ENCODE assay signal across 12 cellular contexts in the genomic region with DNA sequence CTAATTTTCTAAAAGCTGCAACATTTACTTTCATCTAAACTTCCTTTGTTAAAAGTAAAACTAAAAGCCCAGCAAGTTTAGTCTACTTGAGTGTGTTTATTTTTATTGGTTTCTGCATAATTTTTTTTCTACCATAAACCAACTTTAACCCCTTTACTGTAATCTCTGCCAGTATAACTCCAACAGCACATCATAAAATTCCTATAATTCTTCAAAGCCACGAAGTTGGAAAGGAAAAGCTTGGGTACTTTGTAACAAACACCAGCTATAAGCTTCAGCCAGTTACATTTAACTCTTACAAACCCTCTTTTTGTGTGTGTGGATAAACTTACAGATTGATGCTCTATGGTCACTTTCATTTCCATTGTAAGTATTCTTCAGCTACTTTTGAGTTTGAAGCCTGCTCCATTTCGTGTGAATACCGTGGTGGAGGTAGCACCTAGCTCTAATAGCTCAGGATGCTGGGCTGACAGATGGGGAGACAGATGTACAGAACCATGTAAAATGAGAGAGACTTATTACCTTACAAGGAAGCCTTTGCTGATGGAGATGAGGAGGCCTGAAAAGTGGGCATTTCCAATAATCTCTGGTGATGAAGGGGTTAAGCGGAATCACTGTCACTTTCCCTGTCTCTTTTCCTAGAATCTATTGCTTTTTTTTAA. TPM values are rescaled to one million over a fixed set of nuclear protein-coding genes. Genes with fewer than 3 reads are reported as not detected.
A peak's percentile ranks its signal among the peaks of the same experiment; 100 is the strongest.
DNase-seq lines count a peak whose midpoint lies in the region; ATAC-seq and TF ChIP-seq lines count a peak whose summit lies in the region.
"Had no signal": no experiment of that assay in that cellular context is flagged by ENCODE, and none has a peak within 500 bp of the region (broad histone marks: within the 10 kb centered on the region; RNA-seq: fewer than 3 reads in every experiment).

No MANE protein-coding gene starts in this region.

- H2BK15ac ChIP-seq in IMR-90 (ENCODE audit: low read depth, low read length) = 0 out of 3 replicates have a peak overlapping the region, but pooled peaks have one; percentile 24

- H3K4me3 Mint-ChIP-seq in naive thymus-derived CD8-positive, alpha-beta T cell = peak overlapping the region in 2 of 10 donors; percentile 16 to 66
- H3K4me3 Mint-ChIP-seq: activated naive CD8-positive, alpha-beta T cell treated with anti-CD3 and anti-CD28 coated beads, Interleukin-2, amount 10 ng/mL, durations not matched to agents 7 days and 5 days had no signal

- H3K14ac ChIP-seq in IMR-90 (replicated peaks; ENCODE audit: low read depth, low read length) = 0 out of 2 replicates have a peak overlapping the region, but pooled peaks have one; percentile 10

- peak overlapping the region; percentile 22 for H2BK5ac ChIP-seq in IMR-90 (ENCODE audit: low read depth, low read length, poor library complexity, severe bottlenecking)

- no peaks in the 10 kb centered on the region for H3K27me3 Mint-ChIP-seq in naive thymus-derived CD8-positive, alpha-beta T cell

- peaks cover 2% of the 10 kb centered on the region for H3K9me1 ChIP-seq in IMR-90 (ENCODE audit: insufficient read depth, low read length)

- CTCF ChIA-PET in IMR-90 (lab: Yijun Ruan, JAX) = no interaction called here

- no peak for TF ChIP-seq RAD21 in IMR-90 (IDR thresholded peaks at IDR 0.05; ENCODE audit: low read length)

- H3K18ac ChIP-seq in IMR-90 (ENCODE audit: low read depth, low read length) = peak overlapping the region; percentile 62

- H2AK9ac ChIP-seq in IMR-90 (replicated peaks; ENCODE audit: low read depth, low read length, poor library complexity) = no peak overlapping the region

- peak; percentile 60 for ATAC-seq in IMR-90 (ENCODE audit: low read depth)
- ATAC-seq in thoracic aorta (ENCODE audit: insufficient number of reproducible peaks, low FRiP score, low read depth) = no peak
- ATAC-seq in HG03025 (IDR thresholded peaks at IDR 0.05; ENCODE audit: low FRiP score, unreplicated experiment) = no peak
- no peak for ATAC-seq in naive thymus-derived CD8-positive, alpha-beta T cell

- H3K27ac ChIP-seq in IMR-90 (ENCODE audit: insufficient read depth, low read length) (peak overlapping the region; percentile 77; the same call in 1 of the 2 replicates), hepatocyte (peak overlapping the region; percentile 20), thoracic aorta (no peak overlapping the region)
- H3K27ac ChIP-seq: psoas muscle, WERI-Rb-1 had no signal

- no TSS peak for BruUV-seq in IMR-90 (replicated peaks; lab: Mats Ljungman, UMichigan)

- H4K8ac ChIP-seq in IMR-90 (ENCODE audit: low read depth in 2 of 2, low read length in 2 of 2) = peak overlapping the region in 1 of 2 experiments; percentile 57; a peak in 2 of 4 replicates

- H2BK20ac ChIP-seq in IMR-90 (ENCODE audit: low read depth, low read length) = peak overlapping the region; percentile 71

- H2BK120ac ChIP-seq in IMR-90 (ENCODE audit: low read depth, low read length) = peak overlapping the region; percentile 45

- peak overlapping the region; percentile 85 for H3K4me2 ChIP-seq in IMR-90 (ENCODE audit: low read depth, low read length)
- peak overlapping the region; percentile 26 for H3K4me2 ChIP-seq in hepatocyte

- H4K91ac ChIP-seq in IMR-90 (ENCODE audit: insufficient read depth, low read depth, low read length) = peak overlapping the region; percentile 41; the same call in 1 of the 2 replicates

- TF ChIP-seq CTCF in IMR-90 (conservative IDR thresholded peaks at IDR 0.05; ENCODE audit: low read depth, low read length) (no peak), hepatocyte (IDR thresholded peaks at IDR 0.05; ENCODE audit: poor library complexity) (no peak), thoracic aorta (IDR thresholded peaks at IDR 0.05) (no peak)

- peak overlapping the region in 2 of 10 donors; percentile 81 to 89 for H3K27ac Mint-ChIP-seq in naive thymus-derived CD8-positive, alpha-beta T cell
- H3K27ac Mint-ChIP-seq: activated naive CD8-positive, alpha-beta T cell treated with anti-CD3 and anti-CD28 coated beads, Interleukin-2, amount 10 ng/mL, durations not matched to agents 7 days and 5 days had no signal

- H3K9me3 ChIP-seq in IMR-90 (ENCODE audit: control insufficient read depth, insufficient read depth, low read length) (no peaks in the 10 kb centered on the region), hepatocyte (ENCODE audit: low read depth) (no peaks in the 10 kb centered on the region), thoracic aorta (no peaks in the 10 kb centered on the region)
- H3K9me3 ChIP-seq: psoas muscle had no signal

- peak overlapping the region; percentile 20; the same call in 1 of the 2 replicates for H3K4ac ChIP-seq in IMR-90 (ENCODE audit: low read depth, low read length)

- peaks cover 25 to 52% of the 10 kb centered on the region in 2 experiments for H3K79me1 ChIP-seq in IMR-90 (ENCODE audit: low read depth in 1 of 2, low read length in 2 of 2)

- in situ Hi-C loops in IMR-90 (cut with MboI; ENCODE audit: low sequenced_read_pairs) = no loop called here

- WGBS in IMR-90 (ENCODE audit: extremely low coverage in 2 of 2, insufficient read length in 1 of 2), 2 experiments = no CpG with 5 or more reads among the region's 4 CpGs
- 58% methylated on average over 4 of the region's 4 CpGs for WGBS in hepatocyte (ENCODE audit: low lambda C conversion rate, missing lambda C conversion rate)

- POLR2A ChIA-PET in IMR-90 (lab: Charles Lee; ENCODE audit: unreplicated experiment) = no interaction called here
- POLR2A ChIA-PET in naive thymus-derived CD8-positive, alpha-beta T cell (lab: Charles Lee) = no interaction called here

- H3K27me3 ChIP-seq in IMR-90 (ENCODE audit: control insufficient read depth, insufficient read depth, low read length) = no peaks in the 10 kb centered on the region
- H3K27me3 ChIP-seq in hepatocyte = peaks cover 30% of the 10 kb centered on the region
- no peaks in the 10 kb centered on the region for H3K27me3 ChIP-seq in thoracic aorta (replicated peaks; ENCODE audit: insufficient read depth)

- dilution Hi-C loops in IMR-90 (cut with HindIII; ENCODE audit: low sequenced_read_pairs, unreplicated experiment) = no loop called here

- H3K79me2 ChIP-seq in hepatocyte = peaks cover 9% of the 10 kb centered on the region

- peak overlapping the region; percentile 55; the same call in 1 of the 2 replicates for H3K23ac ChIP-seq in IMR-90 (ENCODE audit: low read depth, low read length)

- H2AK5ac ChIP-seq in IMR-90 (ENCODE audit: low read depth, low read length) = no peak overlapping the region; the same call in 1 of the 2 replicates

- H3K4me1 ChIP-seq in IMR-90 (ENCODE audit: control insufficient read depth, insufficient read depth, low read length) = peaks cover 21% of the 10 kb centered on the region
- peaks cover 10% of the 10 kb centered on the region for H3K4me1 ChIP-seq in hepatocyte (ENCODE audit: insufficient read depth)
- H3K4me1 ChIP-seq in thoracic aorta (ENCODE audit: control insufficient read depth in 1 of 2, low read depth in 2 of 2) = peaks cover 35 to 78% of the 10 kb centered on the region in 2 donors

- H3K4me3 ChIP-seq in IMR-90 (ENCODE audit: insufficient read depth, low read depth, low read length) (no peak overlapping the region), hepatocyte (no peak overlapping the region), thoracic aorta (peak overlapping the region; percentile 37)
- H3K4me3 ChIP-seq: psoas muscle had no signal

- no peaks in the 10 kb centered on the region for H3K9me3 Mint-ChIP-seq in naive thymus-derived CD8-positive, alpha-beta T cell
- H3K9me3 Mint-ChIP-seq: activated naive CD8-positive, alpha-beta T cell treated with anti-CD3 and anti-CD28 coated beads, Interleukin-2, amount 10 ng/mL, durations not matched to agents 7 days and 5 days had no signal

- no peak overlapping the region for H2AFZ ChIP-seq in IMR-90 (replicated peaks; ENCODE audit: low read length, poor library complexity)
- no peak overlapping the region for H2AFZ ChIP-seq in hepatocyte

- H3K9me2 ChIP-seq in hepatocyte (replicated peaks; ENCODE audit: insufficient read depth) = no peaks in the 10 kb centered on the region

- peaks cover 0 to 52% (median 2%) of the 10 kb centered on the region in 4 donors for H3K4me1 Mint-ChIP-seq in naive thymus-derived CD8-positive, alpha-beta T cell
- H3K4me1 Mint-ChIP-seq: activated naive CD8-positive, alpha-beta T cell treated with anti-CD3 and anti-CD28 coated beads, Interleukin-2, amount 10 ng/mL, durations not matched to agents 7 days and 5 days had no signal

- H3K36me3 Mint-ChIP-seq in naive thymus-derived CD8-positive, alpha-beta T cell = no peaks in the 10 kb centered on the region
- H3K36me3 Mint-ChIP-seq: activated naive CD8-positive, alpha-beta T cell treated with anti-CD3 and anti-CD28 coated beads, Interleukin-2, amount 10 ng/mL, durations not matched to agents 7 days and 5 days had no signal

- peak overlapping the region; percentile 3 for H4K5ac ChIP-seq in IMR-90 (ENCODE audit: low read depth, low read length)

- H3K9ac ChIP-seq in IMR-90 (ENCODE audit: low read depth, low read length) = peak overlapping the region; percentile 36; the same call in 1 of the 2 replicates

- intact Hi-C loops in IMR-90 (cut with micrococcal nuclease) = no loop called here

- no peak for TF ChIP-seq POLR2A in IMR-90 (IDR thresholded peaks at IDR 0.05; ENCODE audit: low read depth, low read length)

- H4K20me1 ChIP-seq in IMR-90 (ENCODE audit: insufficient read depth, low read length) (peaks cover 25% of the 10 kb centered on the region; the same call in 1 of the 2 replicates), hepatocyte (ENCODE audit: insufficient read depth, poor library complexity, severe bottlenecking) (no peaks in the 10 kb centered on the region)

- peak; percentile 74 for DNase-seq in IMR-90
- DNase-seq in amniotic stem cell (lab: John Stamatoyannopoulos, UW) = peak; percentile 8
- DNase-seq in hepatocyte (ENCODE audit: low spot score) = no peak
- DNase-seq in thoracic aorta (ENCODE audit: low spot score) = no peak
- no peak for DNase-seq in NCI-H748 (lab: John Stamatoyannopoulos, UW; ENCODE audit: unreplicated experiment)
- DNase-seq in naive thymus-derived CD8-positive, alpha-beta T cell = no peak
- DNase-seq: activated CD8-positive, alpha-beta memory T cell treated with anti-CD3 and anti-CD28 coated beads, Interleukin-2, amount 50 U/mL, for 4 hours; activated naive CD8-positive, alpha-beta T cell treated with anti-CD3 and anti-CD28 coated beads, Interleukin-2, amount 10 ng/mL, durations not matched to agents 7 days and 5 days; NCI-H1417; psoas muscle; WERI-Rb-1 had no signal

- peaks cover 9% of the 10 kb centered on the region; the same call in 1 of the 2 replicates for H3K36me3 ChIP-seq in IMR-90 (ENCODE audit: control insufficient read depth, insufficient read depth, low read length)
- no peaks in the 10 kb centered on the region for H3K36me3 ChIP-seq in hepatocyte (replicated peaks; ENCODE audit: insufficient read depth, low read depth)
- H3K36me3 ChIP-seq in thoracic aorta = no peaks in the 10 kb centered on the region
- H3K36me3 ChIP-seq: WERI-Rb-1 had no signal

- no peak overlapping the region; the same call in 1 of the 2 replicates for H3K56ac ChIP-seq in IMR-90 (ENCODE audit: extremely low read depth, insufficient read depth, low read length)

RNA-seq across cellular contexts. Expression of a gene that starts 42.5 kb away (rescaled TPM):
- total RNA-seq in IMR-90 (2012; rRNA removed) (50.9 and 52.5 TPM in 2 replicates), hepatocyte (35.5 and 38.8 TPM in 2 replicates), thoracic aorta (100 to 1,000 TPM; 122 to 190 TPM)
- polyA plus RNA-seq in IMR-90 (2012; rRNA removed) (22.4 and 23.8 TPM in 2 replicates), hepatocyte (17.2 and 17.8 TPM in 2 replicates)
- 9.9 and 12.5 TPM in 2 replicates for polyA plus RNA-seq in IMR-90 (2012; cell fraction: cytosol; rRNA removed)
- 12.0 and 32.4 TPM in 2 replicates for polyA plus RNA-seq in IMR-90 (2012; cell fraction: nucleus; rRNA removed; ENCODE audit: low replicate concordance)
- 1 to 10 TPM; 8.2 to 9.4 TPM for total RNA-seq in naive thymus-derived CD8-positive, alpha-beta T cell
- polyA plus RNA-seq in naive thymus-derived CD8-positive, alpha-beta T cell = 10 to 100 TPM in 1 of 3 donors, under 1 TPM in 2; 0.08 to 18.8 (median 0.58) TPM

Comparison
In these comparisons a context has a peak if more than half of its experiments do, and no peak if none do; other contexts are left out.
1. DNase-seq: peak in IMR-90 (single experiment) and amniotic stem cell (single experiment); none in hepatocyte (single experiment), thoracic aorta (single experiment), NCI-H748 (single experiment) and naive thymus-derived CD8-positive, alpha-beta T cell (0 of 10).
2. H3K27ac ChIP-seq: peak in IMR-90 (single experiment) and hepatocyte (single experiment); none in thoracic aorta (0 of 2).